Comparison of ENCODE assay signal across 8 cellular contexts in the genomic region with DNA sequence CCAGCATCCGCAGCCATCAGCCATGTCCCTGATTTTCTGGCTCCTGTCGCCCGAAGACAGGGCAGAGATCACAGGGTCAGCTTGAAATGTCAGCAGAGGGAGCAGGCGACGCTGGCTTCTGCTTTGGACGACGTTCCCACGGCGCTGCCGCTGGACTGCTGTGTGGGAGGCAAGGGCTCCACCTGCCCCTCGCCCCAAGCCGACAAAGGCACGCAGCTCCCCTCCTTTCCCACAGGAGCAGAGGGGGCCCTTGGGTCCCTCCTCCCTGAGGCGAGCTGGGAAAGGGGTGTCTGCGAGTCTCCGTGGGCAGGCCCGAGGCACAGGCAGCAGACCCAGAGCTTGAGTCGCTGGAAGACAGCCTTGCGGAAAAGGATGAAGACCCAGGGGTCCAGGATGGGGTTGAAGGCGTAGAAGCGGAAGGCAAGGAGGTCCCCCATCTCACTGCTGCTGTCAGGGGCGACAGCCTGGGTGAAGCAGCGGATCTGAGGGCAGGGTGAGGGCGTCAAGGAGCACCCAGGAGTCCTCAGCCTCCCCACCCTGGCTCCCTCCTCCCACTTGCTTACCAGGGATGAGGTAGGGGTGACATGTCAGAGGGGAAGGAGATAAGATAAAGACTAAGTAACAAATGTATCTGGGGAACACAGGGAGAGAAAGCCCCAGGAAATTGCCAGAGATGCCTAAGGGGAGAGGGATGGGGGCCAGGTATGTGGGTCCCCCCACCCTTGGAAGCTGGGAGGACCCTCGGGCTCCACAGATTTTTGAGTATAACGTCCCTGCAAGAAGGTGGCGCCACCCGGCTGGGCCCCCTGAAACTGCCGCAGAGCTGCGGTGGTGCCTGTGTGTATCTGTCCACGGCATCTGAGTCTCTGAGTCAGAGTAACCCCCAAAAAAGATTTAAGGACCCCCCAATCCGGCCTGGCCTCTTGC. TPM values are rescaled to one million over a fixed set of nuclear protein-coding genes. Genes with fewer than 3 reads are reported as not detected.
A peak's percentile ranks its signal among the peaks of the same experiment; 100 is the strongest.
DNase-seq lines count a peak whose midpoint lies in the region; ATAC-seq and TF ChIP-seq lines count a peak whose summit lies in the region.

No MANE protein-coding gene starts in this region.

- no peaks in the 10 kb centered on the region for H3K9me3 Mint-ChIP-seq in activated naive CD4-positive, alpha-beta T cell treated with anti-CD3 and anti-CD28 coated beads, Interleukin-2, amount 50 U/mL, for 72 hours

- TF ChIP-seq CTCF in GM13977 (IDR thresholded peaks at IDR 0.05; ENCODE audit: extremely low read depth, insufficient read depth, missing control alignments) = peak; percentile 31

- H3K36me3 Mint-ChIP-seq in activated naive CD4-positive, alpha-beta T cell treated with anti-CD3 and anti-CD28 coated beads, Interleukin-2, amount 50 U/mL, for 72 hours = peaks cover 4 to 20% of the 10 kb centered on the region in 2 donors

- H3K27ac Mint-ChIP-seq in activated naive CD4-positive, alpha-beta T cell treated with anti-CD3 and anti-CD28 coated beads, Interleukin-2, amount 50 U/mL, for 72 hours = peak overlapping the region; percentile 88 to 89

- no peak for ATAC-seq in activated naive CD4-positive, alpha-beta T cell treated with anti-CD3 and anti-CD28 coated beads, Interleukin-2, amount 50 U/mL, for 72 hours
- ATAC-seq in GM19463 (IDR thresholded peaks at IDR 0.05; ENCODE audit: unreplicated experiment) (no peak), HG03108 (IDR thresholded peaks at IDR 0.05; ENCODE audit: unreplicated experiment) (no peak)

- DNase-seq in GM13977 (ENCODE audit: low spot score) (no peak), islet precursor cell (peak; percentile 64), NCI-H2107 (lab: John Stamatoyannopoulos, UW) (no peak), GM19238 (ENCODE audit: insufficient read length, low spot score) (no peak)
- no peak for DNase-seq in activated naive CD4-positive, alpha-beta T cell treated with anti-CD3 and anti-CD28 coated beads, Interleukin-2, amount 50 U/mL, for 72 hours (ENCODE audit: low spot score in 2 of 2)
- peak; percentile 59 for DNase-seq in stimulated activated CD8-positive, alpha-beta memory T cell treated with anti-CD3 and anti-CD28 coated beads, Interleukin-4, amount 100 ng/mL, for 48 hours

- in situ Hi-C loops in GM13977 (cut with MboI; ENCODE audit: low pct_unique_long_range_greater_than_20kb, low sequenced_read_pairs, unreplicated experiment) = no loop called here

RNA-seq across cellular contexts. Expression of a gene that starts 3.4 kb away (rescaled TPM):
- total RNA-seq in activated naive CD4-positive, alpha-beta T cell treated with anti-CD3 and anti-CD28 coated beads, Interleukin-2, amount 50 U/mL, for 72 hours = 10 to 100 TPM; 14.7 to 38.0 TPM

RNA-seq across cellular contexts. Expression of a gene that starts 14.5 kb away (rescaled TPM):
- total RNA-seq in activated naive CD4-positive, alpha-beta T cell treated with anti-CD3 and anti-CD28 coated beads, Interleukin-2, amount 50 U/mL, for 72 hours = 10 to 100 TPM in 1 of 2 donors, 1 to 10 TPM in 1; 5.2 to 17.4 TPM

RNA-seq across cellular contexts. Expression of a gene that starts 20.3 kb away (rescaled TPM):
- 100 to 1,000 TPM; 413 to 615 TPM for total RNA-seq in activated naive CD4-positive, alpha-beta T cell treated with anti-CD3 and anti-CD28 coated beads, Interleukin-2, amount 50 U/mL, for 72 hours

RNA-seq across cellular contexts. Expression of a gene that starts 39.5 kb away (rescaled TPM):
- 10 to 100 TPM in 1 of 2 donors, 1 to 10 TPM in 1; 1.9 to 25.9 TPM for total RNA-seq in activated naive CD4-positive, alpha-beta T cell treated with anti-CD3 and anti-CD28 coated beads, Interleukin-2, amount 50 U/mL, for 72 hours

Comparison
In these comparisons a context has a peak if more than half of its experiments do, and no peak if none do; other contexts are left out.
1. DNase-seq: peak in islet precursor cell (single experiment) and stimulated activated CD8-positive, alpha-beta memory T cell treated with anti-CD3 and anti-CD28 coated beads, Interleukin-4, amount 100 ng/mL, for 48 hours (single experiment); none in GM13977 (single experiment), activated naive CD4-positive, alpha-beta T cell treated with anti-CD3 and anti-CD28 coated beads, Interleukin-2, amount 50 U/mL, for 72 hours (0 of 2), NCI-H2107 (single experiment) and GM19238 (single experiment).